ENCODE assay signal across 8 cellular contexts in genomic region chr19:8569066-8569761, GRCh38. TPM values are rescaled to one million over a fixed set of nuclear protein-coding genes. Genes with fewer than 3 reads are reported as not detected.
DNase-seq lines count a peak whose midpoint lies in the region; ATAC-seq and TF ChIP-seq lines count a peak whose summit lies in the region.

No MANE protein-coding gene starts in this region.

- no peak overlapping the region for H3K4me3 ChIP-seq in left ventricle myocardium inferior

- peak; percentile 93 for DNase-seq in EL
- peak; percentile 60 for DNase-seq in activated T-helper 1 cell treated with Interleukin-2 at 50 U/mL for 16 hours (ENCODE audit: low read depth)
- DNase-seq in left ventricle myocardium inferior, result peak; percentile 38
- DNase-seq in stimulated activated CD8-positive, alpha-beta memory T cell treated with anti-CD3 and anti-CD28 coated beads, Interleukin-4, amount 100 ng/mL, for 1 hour (ENCODE audit: low read depth in 2 of 2, low spot score in 1 of 2), result peak; percentile 36 to 49
- DNase-seq in osteocyte (ENCODE audit: extremely low spot score, unreplicated experiment), result no peak
- DNase-seq in NCI-H187 (lab: John Stamatoyannopoulos, UW), result no peak

- no peaks in the 10 kb centered on the region for H3K4me1 ChIP-seq in left ventricle myocardium inferior

- no peaks in the 10 kb centered on the region for H3K9me3 Mint-ChIP-seq in osteocyte (ENCODE audit: unreplicated experiment)

- H3K27me3 ChIP-seq in left ventricle myocardium inferior (ENCODE audit: low read depth), result no peaks in the 10 kb centered on the region

- TF ChIP-seq CTCF in left ventricle myocardium inferior (IDR thresholded peaks at IDR 0.05; ENCODE audit: borderline replicate concordance), result no peak
- TF ChIP-seq CTCF in osteocyte (IDR thresholded peaks at IDR 0.05), result no peak

- peak; percentile 79 for ATAC-seq in HG02610 (IDR thresholded peaks at IDR 0.05; ENCODE audit: unreplicated experiment)

- no peak overlapping the region for H3K27ac ChIP-seq in left ventricle myocardium inferior (replicated peaks)

- H3K4me1 Mint-ChIP-seq in osteocyte (ENCODE audit: unreplicated experiment), result peaks cover 13% of the 10 kb centered on the region

- H3K27ac Mint-ChIP-seq in osteocyte (ENCODE audit: unreplicated experiment), result no peak overlapping the region

- H3K9me3 ChIP-seq in left ventricle myocardium inferior (replicated peaks), result no peaks in the 10 kb centered on the region

- H3K27me3 Mint-ChIP-seq in osteocyte (ENCODE audit: unreplicated experiment), result peaks cover 7% of the 10 kb centered on the region

- intact Hi-C loops in left ventricle myocardium inferior (cut with micrococcal nuclease), result no loop called here

- no peaks in the 10 kb centered on the region for H3K36me3 Mint-ChIP-seq in osteocyte (ENCODE audit: unreplicated experiment)

- H3K4me3 Mint-ChIP-seq in osteocyte (ENCODE audit: unreplicated experiment), result no peak overlapping the region

- no peaks in the 10 kb centered on the region for H3K36me3 ChIP-seq in left ventricle myocardium inferior

TF ChIP-seq in PFSK-1, 5 proteins besides CTCF, POLR2A, EP300 and RAD21:
- no peak for TF ChIP-seq POLR2AphosphoS5 (IDR thresholded peaks at IDR 0.05; ENCODE audit: low read depth, low read length)
- TF ChIP-seq TAF1 (IDR thresholded peaks at IDR 0.05; ENCODE audit: borderline replicate concordance, insufficient read depth, low read length), result no peak
- TF ChIP-seq SIN3A (IDR thresholded peaks at IDR 0.05; ENCODE audit: borderline replicate concordance, insufficient read depth, low read length), result peak; percentile 53; the same call in 1 of the 2 replicates
- no peak for TF ChIP-seq REST (IDR thresholded peaks at IDR 0.05; ENCODE audit: insufficient read depth in 1 of 2, low read depth in 2 of 2, low read length in 2 of 2)
- no peak for TF ChIP-seq FOXP2 (optimal IDR thresholded peaks at IDR 0.05; ENCODE audit: borderline replicate concordance, extremely low read depth, extremely low read length, insufficient read depth)
TF ChIP-seq in PFSK-1: peak in this region for 1.

RNA-seq across cellular contexts. Expression of gene MYO1F, which starts 8.0 kb away (rescaled TPM):
- 5.9 TPM for polyA plus RNA-seq in PFSK-1 (2012; ENCODE audit: insufficient read length, low read depth)
- total RNA-seq in left ventricle myocardium inferior, result 7.4 TPM
- total RNA-seq in osteocyte, result 0.31 and 0.43 TPM in 2 replicates

RNA-seq across cellular contexts. Expression of gene ADAMTS10, which starts 41.3 kb away (rescaled TPM):
- 26.1 TPM for polyA plus RNA-seq in PFSK-1 (2012; ENCODE audit: insufficient read length, low read depth)
- total RNA-seq in left ventricle myocardium inferior, result 11.5 TPM
- total RNA-seq in osteocyte, result 86.5 and 96.2 TPM in 2 replicates

RNA-seq across cellular contexts. Expression of gene ZNF414, which starts 55.2 kb away (rescaled TPM):
- polyA plus RNA-seq in PFSK-1 (2012; ENCODE audit: insufficient read length, low read depth), result 58.2 TPM
- total RNA-seq in left ventricle myocardium inferior (17.0 TPM), osteocyte (23.9 and 29.9 TPM in 2 replicates)

Comparison
In these comparisons a context has a peak if more than half of its experiments do, and no peak if none do; other contexts are left out.
1. DNase-seq: peak in EL (single experiment), activated T-helper 1 cell treated with Interleukin-2 at 50 U/mL for 16 hours (single experiment), left ventricle myocardium inferior (single experiment) and stimulated activated CD8-positive, alpha-beta memory T cell treated with anti-CD3 and anti-CD28 coated beads, Interleukin-4, amount 100 ng/mL, for 1 hour (2 of 2); none in osteocyte (single experiment) and NCI-H187 (0 of 2).